ENCODE assay signal across 16 cellular contexts in the genomic region with DNA sequence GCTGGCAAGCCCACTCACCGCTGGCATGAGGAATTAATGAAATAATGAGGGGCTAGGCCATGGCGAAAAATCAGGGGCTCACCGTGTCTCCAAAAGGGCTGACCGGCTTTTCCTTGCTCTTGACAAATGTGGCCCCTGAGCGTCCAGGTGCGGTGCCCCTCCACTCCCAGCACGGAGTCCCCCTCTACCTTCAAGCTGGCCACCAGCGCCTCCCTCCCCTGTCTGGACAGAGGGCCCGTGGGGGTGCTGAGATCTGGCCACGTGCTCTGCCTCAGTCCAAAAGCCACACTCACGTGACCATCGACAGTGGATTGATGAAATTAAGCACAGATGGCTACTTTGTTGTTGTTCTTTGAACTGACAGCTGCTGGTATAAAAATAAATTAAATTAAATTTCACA.
"Had no signal": no experiment of that assay in that cellular context is flagged by ENCODE, and none has a peak within 500 bp of the region (broad histone marks: within the 10 kb centered on the region; RNA-seq: fewer than 3 reads in every experiment).

No MANE protein-coding gene starts in this region.

- ATAC-seq: activated CD8-positive, alpha-beta memory T cell treated with anti-CD3 and anti-CD28 coated beads, Interleukin-2, amount 10 ng/mL, durations not matched to agents 7 days and 5 days; left ventricle myocardium superior had no signal

- DNase-seq: activated CD4-positive, alpha-beta memory T cell treated with anti-CD3 and anti-CD28 coated beads for 36 hours; activated CD8-positive, alpha-beta memory T cell treated with anti-CD3 and anti-CD28 coated beads, Interleukin-2, amount 10 ng/mL, durations not matched to agents 7 days and 5 days; activated naive CD4-positive, alpha-beta T cell treated with anti-CD3 and anti-CD28 coated beads, Interleukin-2, amount 50 U/mL, for 16 hours; activated T-cell treated with anti-CD3 and anti-CD28 coated beads, Interleukin-2, amount 50 U/mL, for 1 hour; hippocampal formation; kidney; left ventricle myocardium superior; mesenchymal stem cell; occipital lobe; psoas muscle; stimulated activated CD4-positive, alpha-beta T cell treated with anti-CD3 and anti-CD28 coated beads, Interleukin-12 subunit alpha, Interleukin-12 subunit beta, amount 100 ng/mL, for 4 hours; stimulated activated CD4-positive, alpha-beta T cell treated with anti-CD3 and anti-CD28 coated beads, Interleukin-2, amount 100 ng/mL, for 24 hours; stomach; testis had no signal

- H3K9me3 Mint-ChIP-seq: activated CD4-positive, alpha-beta memory T cell treated with anti-CD3 and anti-CD28 coated beads for 36 hours; activated T-helper 2 cell treated with anti-CD3 and anti-CD28 coated beads, Interferon-gamma antibody, Interleukin-2, Interleukin-4, amounts not matched to agents 10 μg/mL and 5 μg/mL and 100 μg/mL, durations not matched to agents 14 hours and 24 hours and 36 hours; nephron had no signal

- H3K36me3 Mint-ChIP-seq: activated CD4-positive, alpha-beta memory T cell treated with anti-CD3 and anti-CD28 coated beads for 36 hours; activated CD8-positive, alpha-beta memory T cell treated with anti-CD3 and anti-CD28 coated beads, Interleukin-2, amount 10 ng/mL, durations not matched to agents 7 days and 5 days had no signal

- H3K4me3 Mint-ChIP-seq: activated CD4-positive, alpha-beta memory T cell treated with anti-CD3 and anti-CD28 coated beads for 36 hours; activated CD8-positive, alpha-beta memory T cell treated with anti-CD3 and anti-CD28 coated beads, Interleukin-2, amount 10 ng/mL, durations not matched to agents 7 days and 5 days; nephron had no signal

- H3K27ac Mint-ChIP-seq: activated CD4-positive, alpha-beta memory T cell treated with anti-CD3 and anti-CD28 coated beads for 36 hours; activated CD8-positive, alpha-beta memory T cell treated with anti-CD3 and anti-CD28 coated beads, Interleukin-2, amount 10 ng/mL, durations not matched to agents 7 days and 5 days; activated T-helper 2 cell treated with anti-CD3 and anti-CD28 coated beads, Interferon-gamma antibody, Interleukin-2, Interleukin-4, amounts not matched to agents 10 μg/mL and 5 μg/mL and 100 μg/mL, durations not matched to agents 14 hours and 24 hours and 36 hours; nephron had no signal

- H3K4me1 Mint-ChIP-seq: activated CD8-positive, alpha-beta memory T cell treated with anti-CD3 and anti-CD28 coated beads, Interleukin-2, amount 10 ng/mL, durations not matched to agents 7 days and 5 days had no signal
